19 cellular contexts compared by ENCODE assay signal in genomic region chr7:47492720-47493119, GRCh38.
DNase-seq lines count a peak whose midpoint lies in the region; ATAC-seq and TF ChIP-seq lines count a peak whose summit lies in the region.
"Had no signal": no experiment of that assay in that cellular context is flagged by ENCODE, and none has a peak within 500 bp of the region (broad histone marks: within the 10 kb centered on the region; RNA-seq: fewer than 3 reads in every experiment).

No MANE protein-coding gene starts in this region.

- H3K36me3 Mint-ChIP-seq in brain (no peaks in the 10 kb centered on the region), progenitor cell of endocrine pancreas (ENCODE audit: insufficient read depth) (peaks cover 5% of the 10 kb centered on the region), nephron progenitor cell (ENCODE audit: low read depth) (no peaks in the 10 kb centered on the region)
- H3K36me3 Mint-ChIP-seq: activated CD4-positive, alpha-beta memory T cell treated with anti-CD3 and anti-CD28 coated beads for 36 hours had no signal

- peaks cover 88% of the 10 kb centered on the region for H3K4me1 Mint-ChIP-seq in brain
- peaks cover 63% of the 10 kb centered on the region for H3K4me1 Mint-ChIP-seq in progenitor cell of endocrine pancreas (ENCODE audit: low read depth)
- peaks cover 95% of the 10 kb centered on the region for H3K4me1 Mint-ChIP-seq in nephron progenitor cell

- H3K27ac Mint-ChIP-seq in brain (peak overlapping the region in 3 of 5 experiments; percentile 56 to 66 (median 64)), progenitor cell of endocrine pancreas (peak overlapping the region; percentile 37), nephron progenitor cell (no peak overlapping the region)
- H3K27ac Mint-ChIP-seq: activated CD4-positive, alpha-beta memory T cell treated with anti-CD3 and anti-CD28 coated beads for 36 hours; H9; stimulated activated naive CD8-positive, alpha-beta T cell treated with anti-CD3 and anti-CD28 coated beads, Interleukin-15, Interleukin-2, amounts not matched to agents 100 ng/mL and 50 ng/mL, for 24 hours; T-helper 17 cell had no signal

- H3K27me3 Mint-ChIP-seq in brain (no peaks in the 10 kb centered on the region), progenitor cell of endocrine pancreas (no peaks in the 10 kb centered on the region), nephron progenitor cell (ENCODE audit: low read depth, poor library complexity) (no peaks in the 10 kb centered on the region)
- H3K27me3 Mint-ChIP-seq: activated CD4-positive, alpha-beta memory T cell treated with anti-CD3 and anti-CD28 coated beads for 36 hours had no signal

- DNase-seq in Daoy (ENCODE audit: low read depth) (peak; percentile 74), NCI-H146 (lab: John Stamatoyannopoulos, UW) (peak; percentile 96), progenitor cell of endocrine pancreas (ENCODE audit: low spot score, unreplicated experiment) (no peak), nephron progenitor cell (no peak), NK-92 (lab: John Stamatoyannopoulos, UW; ENCODE audit: unreplicated experiment) (no peak)
- DNase-seq: activated CD4-positive, alpha-beta memory T cell treated with anti-CD3 and anti-CD28 coated beads for 36 hours; activated naive CD4-positive, alpha-beta T cell treated with anti-CD3 and anti-CD28 coated beads, Interleukin-2, amount 50 U/mL, for 16 hours; activated T-cell treated with anti-CD3 and anti-CD28 coated beads, Interleukin-2, amount 50 U/mL, for 4 hours; GDM1; H9; heart right ventricle; KG1; NCI-H226; SHP77 treated with DMSO at 0.1 percent for 48 hours; T-helper 17 cell; WERI-Rb-1 had no signal

- H3K4me3 Mint-ChIP-seq in brain (no peak overlapping the region), progenitor cell of endocrine pancreas (ENCODE audit: low read depth) (no peak overlapping the region), nephron progenitor cell (no peak overlapping the region)
- H3K4me3 Mint-ChIP-seq: activated CD4-positive, alpha-beta memory T cell treated with anti-CD3 and anti-CD28 coated beads for 36 hours; activated T-cell treated with anti-CD3 and anti-CD28 coated beads, Interleukin-2, amount 50 U/mL, for 4 hours; H9; stimulated activated naive CD8-positive, alpha-beta T cell treated with anti-CD3 and anti-CD28 coated beads, Interleukin-15, Interleukin-2, amounts not matched to agents 100 ng/mL and 50 ng/mL, for 24 hours; T-helper 17 cell had no signal

- H3K9me3 Mint-ChIP-seq in brain (no peaks in the 10 kb centered on the region), progenitor cell of endocrine pancreas (ENCODE audit: low read depth) (no peaks in the 10 kb centered on the region), nephron progenitor cell (peaks cover 4% of the 10 kb centered on the region)
- H3K9me3 Mint-ChIP-seq: activated CD4-positive, alpha-beta memory T cell treated with anti-CD3 and anti-CD28 coated beads for 36 hours; activated T-cell treated with anti-CD3 and anti-CD28 coated beads, Interleukin-2, amount 50 U/mL, for 4 hours; stimulated activated naive CD8-positive, alpha-beta T cell treated with anti-CD3 and anti-CD28 coated beads, Interleukin-15, Interleukin-2, amounts not matched to agents 100 ng/mL and 50 ng/mL, for 24 hours had no signal

- no peak for TF ChIP-seq CTCF in brain (conservative IDR thresholded peaks at IDR 0.05)
- TF ChIP-seq CTCF in progenitor cell of endocrine pancreas (IDR thresholded peaks at IDR 0.05; ENCODE audit: unreplicated experiment) = no peak
- no peak for TF ChIP-seq CTCF in nephron progenitor cell (IDR thresholded peaks at IDR 0.05)

- ATAC-seq in HG03175 (IDR thresholded peaks at IDR 0.05; ENCODE audit: unreplicated experiment) = no peak
- ATAC-seq: activated T-cell treated with anti-CD3 and anti-CD28 coated beads, Interleukin-2, amount 50 U/mL, for 4 hours; heart right ventricle; T-helper 17 cell had no signal

Comparison
In these comparisons a context has a peak if more than half of its experiments do, and no peak if none do; other contexts are left out.
1. DNase-seq: peak in Daoy (single experiment) and NCI-H146 (single experiment); none in progenitor cell of endocrine pancreas (single experiment), nephron progenitor cell (single experiment) and NK-92 (single experiment).